ENCODE assay signal across 24 cellular contexts in the genomic region with DNA sequence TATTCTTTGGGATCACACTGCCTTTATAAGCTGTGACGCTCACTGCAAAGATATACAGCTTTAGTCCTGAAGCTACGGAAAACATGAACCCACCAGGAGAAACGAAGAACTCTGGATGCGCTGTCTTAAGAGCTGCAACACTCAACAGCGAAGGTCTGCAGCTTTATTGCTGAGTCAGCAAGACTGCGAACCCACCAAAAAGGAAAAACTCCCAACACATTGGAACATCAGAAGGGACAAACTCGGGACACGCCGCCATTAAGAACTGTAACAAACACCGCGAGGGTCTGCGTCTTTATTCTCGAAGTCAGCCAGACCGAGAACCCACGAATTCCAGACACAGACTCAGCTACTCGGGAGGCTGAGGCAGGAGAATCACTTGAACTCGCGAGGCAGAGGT. TPM values are rescaled to one million over a fixed set of nuclear protein-coding genes. Genes with fewer than 3 reads are reported as not detected.
DNase-seq lines count a peak whose midpoint lies in the region; ATAC-seq, FAIRE-seq and TF ChIP-seq lines count a peak whose summit lies in the region.
"Had no signal": no experiment of that assay in that cellular context is flagged by ENCODE, and none has a peak within 500 bp of the region (broad histone marks: within the 10 kb centered on the region; RNA-seq: fewer than 3 reads in every experiment).

No MANE protein-coding gene starts in this region.

- in situ Hi-C loops in HepG2 (cut with HindIII; ENCODE audit: extremely low pct_ligation_motif_present, low pct_unique_long_range_greater_than_20kb) = no loop called here

- H3K27me3 Mint-ChIP-seq in naive thymus-derived CD4-positive, alpha-beta T cell = no peaks in the 10 kb centered on the region
- H3K27me3 Mint-ChIP-seq: CD4-positive, alpha-beta T cell had no signal

- H3K4me1 Mint-ChIP-seq in naive thymus-derived CD4-positive, alpha-beta T cell = peaks cover 4 to 17% (median 11%) of the 10 kb centered on the region in 7 donors

- peaks cover 0 to 5% (median 0%) of the 10 kb centered on the region in 11 donors for H3K9me3 Mint-ChIP-seq in naive thymus-derived CD4-positive, alpha-beta T cell
- H3K9me3 Mint-ChIP-seq: CD4-positive, alpha-beta T cell had no signal

- TF ChIP-seq EP300 in HepG2 (IDR thresholded peaks at IDR 0.05; ENCODE audit: low read depth in 2 of 2, low read length in 2 of 2) = no peak
- TF ChIP-seq EP300 in HepG2 (CRISPR knock-in tag; IDR thresholded peaks at IDR 0.05; ENCODE audit: borderline replicate concordance) = no peak
- TF ChIP-seq EP300 in stomach (IDR thresholded peaks at IDR 0.05) = no peak

- H3K9me1 ChIP-seq in endothelial cell of umbilical vein (replicated peaks; ENCODE audit: control insufficient read depth, extremely low read depth, insufficient read depth, low read length) = no peaks in the 10 kb centered on the region

- WGBS in HepG2 (ENCODE audit: low lambda C conversion rate) = 78% methylated on average over 17 of the region's 18 CpGs
- 88% methylated on average over 4 of the region's 18 CpGs for WGBS in right lobe of liver (ENCODE audit: insufficient coverage, low coverage, low lambda C conversion rate, missing lambda C conversion rate)
- 90 to 94% (median 93%) methylated on average over 18 of the region's 18 CpGs for WGBS in stomach, 5 donors

- H3K36me3 ChIP-seq in HepG2 (replicated peaks in 1 of 2; ENCODE audit: control insufficient read depth in 1 of 2, insufficient read depth in 2 of 2, low read length in 2 of 2) (no peaks in the 10 kb centered on the region), right lobe of liver (no peaks in the 10 kb centered on the region), RWPE2 (ENCODE audit: low read depth) (no peaks in the 10 kb centered on the region), endothelial cell of umbilical vein (ENCODE audit: control insufficient read depth in 2 of 2, extremely low read depth in 1 of 2, insufficient read depth in 2 of 2, low read length in 2 of 2) (no peaks in the 10 kb centered on the region), stomach (no peaks in the 10 kb centered on the region)
- H3K36me3 ChIP-seq in naive thymus-derived CD4-positive, alpha-beta T cell (ENCODE audit: control insufficient read depth in 2 of 3, insufficient read depth in 3 of 3, low read length in 3 of 3) = no peaks in the 10 kb centered on the region

- H3K4me3 ChIP-seq in HepG2 (replicated peaks in 1 of 3; ENCODE audit: insufficient read depth in 1 of 3, low read depth in 2 of 3, low read length in 3 of 3) = no peak overlapping the region
- no peak overlapping the region for H3K4me3 ChIP-seq in right lobe of liver
- no peak overlapping the region for H3K4me3 ChIP-seq in RWPE2 (ENCODE audit: severe bottlenecking)
- no peak overlapping the region for H3K4me3 ChIP-seq in endothelial cell of umbilical vein (replicated peaks in 1 of 3; ENCODE audit: insufficient read depth in 1 of 3, low read depth in 1 of 3, low read length in 3 of 3)
- H3K4me3 ChIP-seq in naive thymus-derived CD4-positive, alpha-beta T cell (ENCODE audit: low read length) = no peak overlapping the region
- no peak overlapping the region for H3K4me3 ChIP-seq in stomach
- H3K4me3 ChIP-seq: GM23248 had no signal

- peaks cover 0 to 1% (median 0%) of the 10 kb centered on the region in 5 donors for H3K36me3 Mint-ChIP-seq in naive thymus-derived CD4-positive, alpha-beta T cell

- no peak overlapping the region for H3K27ac ChIP-seq in HepG2 (ENCODE audit: extremely low read length, insufficient read depth, low read length)
- no peak overlapping the region for H3K27ac ChIP-seq in right lobe of liver
- no peak overlapping the region for H3K27ac ChIP-seq in RWPE2 (ENCODE audit: poor library complexity, severe bottlenecking)
- H3K27ac ChIP-seq in endothelial cell of umbilical vein (ENCODE audit: insufficient read depth, low read depth, low read length) = no peak overlapping the region
- H3K27ac ChIP-seq in naive thymus-derived CD4-positive, alpha-beta T cell (ENCODE audit: low read depth, low read length) = no peak overlapping the region
- H3K27ac ChIP-seq in stomach = no peak overlapping the region
- H3K27ac ChIP-seq: C4-2B, GM23248 had no signal

- H4K20me1 ChIP-seq in HepG2 (ENCODE audit: insufficient read depth, low read length) (no peaks in the 10 kb centered on the region), endothelial cell of umbilical vein (replicated peaks; ENCODE audit: control insufficient read depth, extremely low read depth, insufficient read depth, low read length) (no peaks in the 10 kb centered on the region)

- H3K4me2 ChIP-seq in HepG2 (ENCODE audit: low read depth, low read length) = no peak overlapping the region
- no peak overlapping the region for H3K4me2 ChIP-seq in endothelial cell of umbilical vein (ENCODE audit: insufficient read depth, low read length)

- POLR2A ChIA-PET in HepG2 (lab: Yijun Ruan, JAX) (no interaction called here), endothelial cell of umbilical vein (lab: Charles Lee) (interaction anchor here (1.5 kb wide), 1 partner anchor 9 kb away, joined by 6 read pairs; a partner anchor contains a TSS)
- POLR2A ChIA-PET in naive thymus-derived CD4-positive, alpha-beta T cell (lab: Charles Lee) = interaction anchor here (0.7 to 1.5 kb wide), 2 partner anchors 14 to 1625 kb away, joined by 3 read pairs; no protein-coding TSS in a partner anchor

- FAIRE-seq in HepG2 (lab: Jason Lieb, UNC) (no peak), endothelial cell of umbilical vein (lab: Jason Lieb, UNC) (peak; percentile 4)
- FAIRE-seq: A204.1, D721Med, GM12892, GM18507 had no signal

- dilution Hi-C loops in endothelial cell of umbilical vein (cut with MboI; ENCODE audit: extremely low pct_ligation_motif_present, low sequenced_read_pairs) = no loop called here

- no peaks in the 10 kb centered on the region for H3K4me1 ChIP-seq in HepG2 (ENCODE audit: insufficient read depth, low read length)
- H3K4me1 ChIP-seq in right lobe of liver = no peaks in the 10 kb centered on the region
- H3K4me1 ChIP-seq in RWPE2 (ENCODE audit: insufficient read depth, poor library complexity, severe bottlenecking) = no peaks in the 10 kb centered on the region
- peaks cover 11% of the 10 kb centered on the region for H3K4me1 ChIP-seq in endothelial cell of umbilical vein (ENCODE audit: control insufficient read depth, extremely low read depth, insufficient read depth, low read length)
- peaks cover 0 to 3% of the 10 kb centered on the region in 2 donors for H3K4me1 ChIP-seq in naive thymus-derived CD4-positive, alpha-beta T cell (ENCODE audit: control insufficient read depth in 2 of 2, insufficient read depth in 2 of 2, low read length in 2 of 2)
- H3K4me1 ChIP-seq in stomach = no peaks in the 10 kb centered on the region
- H3K4me1 ChIP-seq: Caco-2 had no signal

- ATAC-seq in HepG2 = no peak
- ATAC-seq in right lobe of liver = no peak
- no peak for ATAC-seq in RWPE2 (ENCODE audit: low read depth)
- no peak for ATAC-seq in naive thymus-derived CD4-positive, alpha-beta T cell

- no peak for TF ChIP-seq CTCF in HepG2 (CRISPR knock-in tag; IDR thresholded peaks at IDR 0.05)
- TF ChIP-seq CTCF in right lobe of liver (IDR thresholded peaks at IDR 0.05) = no peak
- TF ChIP-seq CTCF in RWPE2 (IDR thresholded peaks at IDR 0.05; ENCODE audit: poor library complexity, severe bottlenecking) = no peak
- TF ChIP-seq CTCF in endothelial cell of umbilical vein (IDR thresholded peaks at IDR 0.05; ENCODE audit: extremely low read depth in 1 of 2, insufficient read depth in 1 of 2, low read depth in 1 of 2, low read length in 2 of 2) = no peak
- no peak for TF ChIP-seq CTCF in stomach (IDR thresholded peaks at IDR 0.05)

- H3K9me3 ChIP-seq in HepG2 (ENCODE audit: low read length) (no peaks in the 10 kb centered on the region), right lobe of liver (no peaks in the 10 kb centered on the region), RWPE2 (ENCODE audit: severe bottlenecking) (no peaks in the 10 kb centered on the region), endothelial cell of umbilical vein (replicated peaks; ENCODE audit: control insufficient read depth, insufficient read depth, low read length) (no peaks in the 10 kb centered on the region), stomach (no peaks in the 10 kb centered on the region)
- H3K9me3 ChIP-seq in naive thymus-derived CD4-positive, alpha-beta T cell (ENCODE audit: control insufficient read depth in 2 of 3, low read length in 3 of 3) = no peaks in the 10 kb centered on the region

- H3K79me2 ChIP-seq in HepG2 (ENCODE audit: insufficient read depth, low read length) = no peaks in the 10 kb centered on the region
- no peaks in the 10 kb centered on the region for H3K79me2 ChIP-seq in endothelial cell of umbilical vein (ENCODE audit: control insufficient read depth, insufficient read depth, low read length)

- no peak for DNase-seq in HepG2 (ENCODE audit: low spot score)
- DNase-seq in right lobe of liver = no peak
- DNase-seq in RWPE2 (ENCODE audit: low spot score) = peak; percentile 17
- no peak for DNase-seq in endothelial cell of umbilical vein (ENCODE audit: low read depth, low spot score)
- DNase-seq in posterior vena cava (ENCODE audit: low spot score) = peak; percentile 26
- DNase-seq in naive thymus-derived CD4-positive, alpha-beta T cell = no peak
- DNase-seq in activated effector memory CD4-positive, alpha-beta T cell treated with Interleukin-2 at 50 U/mL for 16 hours = no peak
- DNase-seq in stomach = no peak
- DNase-seq: AML-193; Caco-2; CD4-positive, alpha-beta T cell; DMS153; DMS79; GDM1; GM23248; H7; KBM-7 had no signal

- BruUV-seq in HepG2 (replicated peaks; lab: Mats Ljungman, UMichigan) (no TSS peak), endothelial cell of umbilical vein (replicated peaks; lab: Mats Ljungman, UMichigan) (no TSS peak)

- H3K27ac Mint-ChIP-seq in naive thymus-derived CD4-positive, alpha-beta T cell = no peak overlapping the region
- H3K27ac Mint-ChIP-seq: CD4-positive, alpha-beta T cell had no signal

- H3K9ac ChIP-seq in HepG2 (ENCODE audit: insufficient read depth, low read depth, low read length) = no peak overlapping the region
- no peak overlapping the region for H3K9ac ChIP-seq in endothelial cell of umbilical vein (replicated peaks; ENCODE audit: extremely low read depth, insufficient read depth, low read length)
- H3K9ac ChIP-seq: GM23248 had no signal

- intact Hi-C loops in HepG2 (cut with micrococcal nuclease; ENCODE audit: unreplicated experiment) (no loop called here), right lobe of liver (cut with DNase I) (no loop called here), endothelial cell of umbilical vein (cut with micrococcal nuclease) (no loop called here), posterior vena cava (cut with DNase I) (no loop called here), stomach (cut with DNase I; ENCODE audit: low total_unique reads) (no loop called here)
- intact Hi-C loops in naive thymus-derived CD4-positive, alpha-beta T cell (cut with micrococcal nuclease) = no loop called here

- no peak overlapping the region for H3K4me3 Mint-ChIP-seq in naive thymus-derived CD4-positive, alpha-beta T cell
- H3K4me3 Mint-ChIP-seq: CD4-positive, alpha-beta T cell had no signal

- no peak overlapping the region for H2AFZ ChIP-seq in HepG2 (ENCODE audit: low read length)
- no peak overlapping the region for H2AFZ ChIP-seq in endothelial cell of umbilical vein (ENCODE audit: low read depth, low read length)
- H2AFZ ChIP-seq: GM23248 had no signal

- CTCF ChIA-PET in HepG2 (lab: Yijun Ruan, JAX; ENCODE audit: low intra/inter-chr PET ratio, low total read pairs) (no interaction called here), endothelial cell of umbilical vein (lab: Charles Lee) (interaction anchor here (1.4 to 1.9 kb wide), 2 partner anchors 8 to 62 kb away, joined by 4 to 5 read pairs; no protein-coding TSS in a partner anchor)
- CTCF ChIA-PET in naive thymus-derived CD4-positive, alpha-beta T cell (lab: Charles Lee) = interaction anchor here (0.7 to 1.4 kb wide), 2 partner anchors 62 to 86 kb away, joined by 3 to 4 read pairs; no protein-coding TSS in a partner anchor

- TF ChIP-seq POLR2A in HepG2 (IDR thresholded peaks at IDR 0.05; ENCODE audit: insufficient read depth in 1 of 2, low read depth in 2 of 2, low read length in 2 of 2) (no peak), right lobe of liver (IDR thresholded peaks at IDR 0.05) (no peak), endothelial cell of umbilical vein (IDR thresholded peaks at IDR 0.05; ENCODE audit: low read depth, low read length) (no peak), stomach (IDR thresholded peaks at IDR 0.05) (no peak)

- no peak for TF ChIP-seq RAD21 in HepG2 (CRISPR knock-in tag; IDR thresholded peaks at IDR 0.05)

- H3K27me3 ChIP-seq in HepG2 (ENCODE audit: control insufficient read depth in 1 of 2, insufficient read depth in 2 of 2, low read length in 2 of 2) (no peaks in the 10 kb centered on the region), right lobe of liver (no peaks in the 10 kb centered on the region), RWPE2 (ENCODE audit: insufficient read depth, poor library complexity, severe bottlenecking) (no peaks in the 10 kb centered on the region), endothelial cell of umbilical vein (ENCODE audit: control insufficient read depth in 2 of 2, insufficient read depth in 2 of 2, low read length in 2 of 2) (no peaks in the 10 kb centered on the region), stomach (no peaks in the 10 kb centered on the region)
- no peaks in the 10 kb centered on the region for H3K27me3 ChIP-seq in naive thymus-derived CD4-positive, alpha-beta T cell (ENCODE audit: control insufficient read depth in 2 of 2, insufficient read depth in 2 of 2, low read length in 2 of 2)

RNA-seq across cellular contexts. Expression of a gene that starts 9.2 kb away (rescaled TPM):
- total RNA-seq in HepG2 (2016; rRNA removed; fragmentation: Illumina TruSeq; extraction: Trizol) = 0.20 and 0.22 TPM in 2 replicates
- total RNA-seq in HepG2 (2016; cell fraction: cytosol; rRNA removed; fragmentation: Illumina TruSeq; extraction: Trizol; ENCODE audit: low read depth) = not detected in 2 replicates
- total RNA-seq in HepG2 (2016; cell fraction: insoluble cytoplasmic fraction; rRNA removed; fragmentation: Illumina TruSeq; extraction: Trizol) = 0.15 and 0.28 TPM in 2 replicates
- 0.03 and 0.15 TPM in 2 replicates for total RNA-seq in HepG2 (2016; cell fraction: membrane; rRNA removed; fragmentation: Illumina TruSeq; extraction: Trizol)
- total RNA-seq in HepG2 (2016; cell fraction: nucleus; rRNA removed; fragmentation: Illumina TruSeq; extraction: Trizol) = 0.12 and 0.19 TPM in 2 replicates
- 0.25 and 0.63 TPM in 2 replicates for polyA plus RNA-seq in HepG2 (2011; rRNA removed)
- polyA plus RNA-seq in HepG2 (2011; cell fraction: cytosol; rRNA removed) = 0.27 and 0.51 TPM in 2 replicates
- polyA plus RNA-seq in HepG2 (2011; cell fraction: nucleus; rRNA removed) = 0.79 and 2.1 TPM in 2 replicates
- 0.89 and 2.0 TPM in 2 replicates for polyA plus RNA-seq in HepG2 (2012)
- polyA plus RNA-seq in HepG2 (2016; cell fraction: cytosol; fragmentation: Illumina TruSeq; extraction: Trizol; ENCODE audit: low read depth) = 0.08 TPM in 1 of 2 replicates, not detected in the other
- 0.23 and 0.40 TPM in 2 replicates for polyA plus RNA-seq in HepG2 (2016; cell fraction: insoluble cytoplasmic fraction; fragmentation: Illumina TruSeq; extraction: Trizol; ENCODE audit: low read depth)
- not detected in 2 replicates for polyA plus RNA-seq in HepG2 (2016; cell fraction: membrane; fragmentation: Illumina TruSeq; extraction: Trizol; ENCODE audit: low read depth)
- polyA plus RNA-seq in HepG2 (2016; cell fraction: nucleus; fragmentation: Illumina TruSeq; extraction: Trizol; ENCODE audit: insufficient read depth, low read depth) = 0.08 and 0.84 TPM in 2 replicates
- 0.21 and 3.2 TPM in 2 replicates for polyA minus RNA-seq in HepG2 (2011; rRNA and poly(A)+ RNA removed; ENCODE audit: low replicate concordance)
- polyA minus RNA-seq in HepG2 (2011; cell fraction: cytosol; rRNA and poly(A)+ RNA removed) = 0.26 and 0.89 TPM in 2 replicates
- 1.5 and 2.4 TPM in 2 replicates for polyA minus RNA-seq in HepG2 (2011; cell fraction: nucleus; rRNA and poly(A)+ RNA removed)
- total RNA-seq in right lobe of liver = 10 to 100 TPM in 3 of 6 experiments, 1 to 10 TPM in 3; 5.7 to 16.6 (median 9.6) TPM
- total RNA-seq in endothelial cell of umbilical vein = 1,882 and 2,328 TPM in 2 replicates
- polyA plus RNA-seq in endothelial cell of umbilical vein = 1,041 and 1,132 TPM in 2 replicates
- polyA plus RNA-seq in endothelial cell of umbilical vein (2011; cell fraction: cytosol; rRNA removed) = 1,164 and 1,406 TPM in 2 replicates
- 1,241 and 1,484 TPM in 2 replicates for polyA plus RNA-seq in endothelial cell of umbilical vein (2011; cell fraction: nucleus; rRNA removed)
- 546 and 824 TPM in 2 replicates for polyA plus RNA-seq in endothelial cell of umbilical vein (2012)
- 2,231 and 2,679 TPM in 2 replicates for polyA minus RNA-seq in endothelial cell of umbilical vein
- not detected for polyA minus RNA-seq in endothelial cell of umbilical vein (2011; cell fraction: cytosol; rRNA and poly(A)+ RNA removed)
- polyA minus RNA-seq in endothelial cell of umbilical vein (2011; cell fraction: nucleus; rRNA and poly(A)+ RNA removed) = 1,538 and 1,756 TPM in 2 replicates
- total RNA-seq in posterior vena cava = 100 to 1,000 TPM; 366 to 375 TPM
- total RNA-seq in naive thymus-derived CD4-positive, alpha-beta T cell = under 1 TPM in 3 of 5 experiments, not detected in 2; 0.21 to 0.34 (median 0.32) TPM
- not detected for polyA plus RNA-seq in naive thymus-derived CD4-positive, alpha-beta T cell
- total RNA-seq in stomach = 100 to 1,000 TPM in 1 of 5 donors, 10 to 100 TPM in 4; 49.0 to 103 (median 69.6) TPM
- 10 to 100 TPM in 1 of 3 donors, 1 to 10 TPM in 2; 3.1 to 22.7 (median 3.2) TPM for polyA plus RNA-seq in stomach
- total RNA-seq: Daoy, GM23248, HT-29 had no signal

Comparison
In these comparisons a context has a peak if more than half of its experiments do, and no peak if none do; other contexts are left out.
1. DNase-seq: peak in RWPE2 (single experiment) and posterior vena cava (single experiment); none in HepG2 (single experiment), right lobe of liver (0 of 3), endothelial cell of umbilical vein (single experiment), naive thymus-derived CD4-positive, alpha-beta T cell (0 of 9), activated effector memory CD4-positive, alpha-beta T cell treated with Interleukin-2 at 50 U/mL for 16 hours (single experiment) and stomach (single experiment).